1 cellular context compared by ENCODE assay signal in the genomic region with DNA sequence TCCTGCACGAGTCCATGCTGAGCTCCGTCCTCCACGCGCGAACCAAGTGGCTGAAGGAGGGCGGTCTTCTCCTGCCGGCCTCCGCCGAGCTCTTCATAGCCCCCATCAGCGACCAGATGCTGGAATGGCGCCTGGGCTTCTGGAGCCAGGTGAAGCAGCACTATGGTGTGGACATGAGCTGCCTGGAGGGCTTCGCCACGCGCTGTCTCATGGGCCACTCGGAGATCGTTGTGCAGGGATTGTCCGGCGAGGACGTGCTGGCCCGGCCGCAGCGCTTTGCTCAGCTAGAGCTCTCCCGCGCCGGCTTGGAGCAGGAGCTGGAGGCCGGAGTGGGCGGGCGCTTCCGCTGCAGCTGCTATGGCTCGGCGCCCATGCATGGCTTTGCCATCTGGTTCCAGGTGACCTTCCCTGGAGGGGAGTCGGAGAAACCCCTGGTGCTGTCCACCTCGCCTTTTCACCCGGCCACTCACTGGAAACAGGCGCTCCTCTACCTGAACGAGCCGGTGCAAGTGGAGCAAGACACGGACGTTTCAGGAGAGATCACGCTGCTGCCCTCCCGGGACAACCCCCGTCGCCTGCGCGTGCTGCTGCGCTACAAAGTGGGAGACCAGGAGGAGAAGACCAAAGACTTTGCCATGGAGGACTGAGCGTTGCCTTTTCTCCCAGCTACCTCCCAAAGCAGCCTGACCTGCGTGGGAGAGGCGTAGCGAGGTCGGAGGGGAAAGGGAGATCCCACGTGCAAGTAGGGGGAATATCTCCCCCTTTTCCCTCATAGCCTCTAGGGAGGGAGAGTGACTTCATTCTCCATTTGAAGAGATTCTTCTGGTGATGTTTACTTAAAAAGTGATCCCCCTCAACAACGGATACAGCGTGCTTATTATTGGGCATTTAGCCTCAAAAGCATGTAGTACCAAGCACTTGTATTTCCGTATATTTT.
TF ChIP-seq lines count a peak whose summit lies in the region.

No MANE protein-coding gene starts in this region.

TF ChIP-seq in HepG2, 621 proteins besides CTCF, POLR2A, EP300 and RAD21 (continued from another document and continues in another):
- no peak for TF ChIP-seq NCOR1 (IDR thresholded peaks at IDR 0.05; ENCODE audit: borderline replicate concordance, low read length)
- no peak for TF ChIP-seq TCF7 (IDR thresholded peaks at IDR 0.05; ENCODE audit: low read depth)
- TF ChIP-seq, protein P1, sequence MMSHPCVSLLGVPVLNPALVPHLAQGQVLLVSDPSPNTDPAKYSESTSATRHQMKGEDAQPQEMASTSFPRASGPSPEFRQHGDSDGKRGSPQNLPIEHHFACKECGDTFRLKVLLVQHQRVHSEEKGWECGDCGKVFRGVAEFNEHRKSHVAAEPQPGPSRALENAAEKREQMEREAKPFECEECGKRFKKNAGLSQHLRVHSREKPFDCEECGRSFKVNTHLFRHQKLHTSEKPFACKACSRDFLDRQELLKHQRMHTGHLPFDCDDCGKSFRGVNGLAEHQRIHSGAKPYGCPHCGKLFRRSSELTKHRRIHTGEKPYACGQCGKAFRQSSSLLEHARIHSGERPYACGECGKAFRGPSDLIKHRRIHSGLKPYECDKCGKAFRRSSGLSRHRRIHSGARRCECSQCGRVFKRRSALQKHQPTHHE (CRISPR knock-in tag; IDR thresholded peaks at IDR 0.05; ENCODE audit: borderline replicate concordance), result no peak
- TF ChIP-seq, protein P2, sequence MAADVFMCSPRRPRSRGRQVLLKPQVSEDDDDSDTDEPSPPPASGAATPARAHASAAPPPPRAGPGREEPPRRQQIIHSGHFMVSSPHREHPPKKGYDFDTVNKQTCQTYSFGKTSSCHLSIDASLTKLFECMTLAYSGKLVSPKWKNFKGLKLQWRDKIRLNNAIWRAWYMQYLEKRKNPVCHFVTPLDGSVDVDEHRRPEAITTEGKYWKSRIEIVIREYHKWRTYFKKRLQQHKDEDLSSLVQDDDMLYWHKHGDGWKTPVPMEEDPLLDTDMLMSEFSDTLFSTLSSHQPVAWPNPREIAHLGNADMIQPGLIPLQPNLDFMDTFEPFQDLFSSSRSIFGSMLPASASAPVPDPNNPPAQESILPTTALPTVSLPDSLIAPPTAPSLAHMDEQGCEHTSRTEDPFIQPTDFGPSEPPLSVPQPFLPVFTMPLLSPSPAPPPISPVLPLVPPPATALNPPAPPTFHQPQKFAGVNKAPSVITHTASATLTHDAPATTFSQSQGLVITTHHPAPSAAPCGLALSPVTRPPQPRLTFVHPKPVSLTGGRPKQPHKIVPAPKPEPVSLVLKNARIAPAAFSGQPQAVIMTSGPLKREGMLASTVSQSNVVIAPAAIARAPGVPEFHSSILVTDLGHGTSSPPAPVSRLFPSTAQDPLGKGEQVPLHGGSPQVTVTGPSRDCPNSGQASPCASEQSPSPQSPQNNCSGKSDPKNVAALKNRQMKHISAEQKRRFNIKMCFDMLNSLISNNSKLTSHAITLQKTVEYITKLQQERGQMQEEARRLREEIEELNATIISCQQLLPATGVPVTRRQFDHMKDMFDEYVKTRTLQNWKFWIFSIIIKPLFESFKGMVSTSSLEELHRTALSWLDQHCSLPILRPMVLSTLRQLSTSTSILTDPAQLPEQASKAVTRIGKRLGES (CRISPR knock-in tag; IDR thresholded peaks at IDR 0.05; ENCODE audit: borderline replicate concordance), result no peak
- TF ChIP-seq, protein P3, sequence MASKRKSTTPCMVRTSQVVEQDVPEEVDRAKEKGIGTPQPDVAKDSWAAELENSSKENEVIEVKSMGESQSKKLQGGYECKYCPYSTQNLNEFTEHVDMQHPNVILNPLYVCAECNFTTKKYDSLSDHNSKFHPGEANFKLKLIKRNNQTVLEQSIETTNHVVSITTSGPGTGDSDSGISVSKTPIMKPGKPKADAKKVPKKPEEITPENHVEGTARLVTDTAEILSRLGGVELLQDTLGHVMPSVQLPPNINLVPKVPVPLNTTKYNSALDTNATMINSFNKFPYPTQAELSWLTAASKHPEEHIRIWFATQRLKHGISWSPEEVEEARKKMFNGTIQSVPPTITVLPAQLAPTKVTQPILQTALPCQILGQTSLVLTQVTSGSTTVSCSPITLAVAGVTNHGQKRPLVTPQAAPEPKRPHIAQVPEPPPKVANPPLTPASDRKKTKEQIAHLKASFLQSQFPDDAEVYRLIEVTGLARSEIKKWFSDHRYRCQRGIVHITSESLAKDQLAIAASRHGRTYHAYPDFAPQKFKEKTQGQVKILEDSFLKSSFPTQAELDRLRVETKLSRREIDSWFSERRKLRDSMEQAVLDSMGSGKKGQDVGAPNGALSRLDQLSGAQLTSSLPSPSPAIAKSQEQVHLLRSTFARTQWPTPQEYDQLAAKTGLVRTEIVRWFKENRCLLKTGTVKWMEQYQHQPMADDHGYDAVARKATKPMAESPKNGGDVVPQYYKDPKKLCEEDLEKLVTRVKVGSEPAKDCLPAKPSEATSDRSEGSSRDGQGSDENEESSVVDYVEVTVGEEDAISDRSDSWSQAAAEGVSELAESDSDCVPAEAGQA (IDR thresholded peaks at IDR 0.05; ENCODE audit: low read depth), result no peak
- TF ChIP-seq, protein P3 (CRISPR knock-in tag; IDR thresholded peaks at IDR 0.05; ENCODE audit: borderline replicate concordance), result 0 out of 2 replicates have a peak, but pooled peaks have one; percentile 5
- TF ChIP-seq PAX8 (CRISPR knock-in tag; IDR thresholded peaks at IDR 0.05; ENCODE audit: borderline replicate concordance), result no peak
- no peak for TF ChIP-seq ZNF143 (CRISPR knock-in tag; IDR thresholded peaks at IDR 0.05)
- TF ChIP-seq ZFP90 (CRISPR knock-in tag; IDR thresholded peaks at IDR 0.05; ENCODE audit: borderline replicate concordance), result peak; percentile 8; the same call in 1 of the 2 replicates
- TF ChIP-seq KDM2A (CRISPR knock-in tag; IDR thresholded peaks at IDR 0.05; ENCODE audit: borderline replicate concordance, low read depth), result peak; percentile 25; the same call in 1 of the 2 replicates
- TF ChIP-seq HMGXB4 (CRISPR knock-in tag; IDR thresholded peaks at IDR 0.05; ENCODE audit: borderline replicate concordance in 1 of 2, low read depth in 1 of 2), result peak; percentile 2 to 29; a peak in 1 of 4 replicates
- TF ChIP-seq NR1H2 (CRISPR knock-in tag; IDR thresholded peaks at IDR 0.05; ENCODE audit: borderline replicate concordance, low read depth), result no peak
- TF ChIP-seq ZNF510 (CRISPR knock-in tag; IDR thresholded peaks at IDR 0.05; ENCODE audit: low read depth), result no peak
- TF ChIP-seq ZNF180 (CRISPR knock-in tag; IDR thresholded peaks at IDR 0.05; ENCODE audit: borderline replicate concordance, low read depth), result no peak
- no peak for TF ChIP-seq RBAK (CRISPR knock-in tag; IDR thresholded peaks at IDR 0.05)
- no peak for TF ChIP-seq ZNF644 (CRISPR knock-in tag; IDR thresholded peaks at IDR 0.05; ENCODE audit: low read depth)
- TF ChIP-seq FOXO4 (CRISPR knock-in tag; conservative IDR thresholded peaks at IDR 0.05), result no peak
- no peak for TF ChIP-seq ZNF160 (CRISPR knock-in tag; IDR thresholded peaks at IDR 0.05)
- no peak for TF ChIP-seq ZNF772 (CRISPR knock-in tag; IDR thresholded peaks at IDR 0.05)
- TF ChIP-seq MIER3 (CRISPR knock-in tag; IDR thresholded peaks at IDR 0.05; ENCODE audit: borderline replicate concordance), result no peak
- TF ChIP-seq MATR3 (CRISPR knock-in tag; IDR thresholded peaks at IDR 0.05), result no peak
- no peak for TF ChIP-seq ZNF816 (CRISPR knock-in tag; IDR thresholded peaks at IDR 0.05; ENCODE audit: borderline replicate concordance)
- TF ChIP-seq ELF3 (CRISPR knock-in tag; IDR thresholded peaks at IDR 0.05), result no peak
- TF ChIP-seq ZFYVE20 (CRISPR knock-in tag; IDR thresholded peaks at IDR 0.05; ENCODE audit: borderline replicate concordance, low read depth), result no peak
- no peak for TF ChIP-seq ZNF121 (CRISPR knock-in tag; IDR thresholded peaks at IDR 0.05)
- TF ChIP-seq ZNF12 (CRISPR knock-in tag; IDR thresholded peaks at IDR 0.05), result no peak
- TF ChIP-seq ATF7 (IDR thresholded peaks at IDR 0.05), result no peak
- no peak for TF ChIP-seq ATF7 (CRISPR knock-in tag; IDR thresholded peaks at IDR 0.05)
- no peak for TF ChIP-seq NCOA1 (CRISPR knock-in tag; IDR thresholded peaks at IDR 0.05)
- TF ChIP-seq ZFX (CRISPR knock-in tag; IDR thresholded peaks at IDR 0.05; ENCODE audit: low read depth), result peak; percentile 67; the same call in 1 of the 2 replicates
- no peak for TF ChIP-seq MYNN (CRISPR knock-in tag; IDR thresholded peaks at IDR 0.05; ENCODE audit: low read depth)
- TF ChIP-seq ZNF781 (CRISPR knock-in tag; IDR thresholded peaks at IDR 0.05; ENCODE audit: borderline replicate concordance, not compliant biosample characterization), result no peak
- TF ChIP-seq GMEB2 (CRISPR knock-in tag; IDR thresholded peaks at IDR 0.05; ENCODE audit: low read depth), result no peak
- TF ChIP-seq FOXC1 (CRISPR knock-in tag; IDR thresholded peaks at IDR 0.05; ENCODE audit: borderline replicate concordance), result no peak
- no peak for TF ChIP-seq POGK (CRISPR knock-in tag; conservative IDR thresholded peaks at IDR 0.05)
